In the genomic region with DNA sequence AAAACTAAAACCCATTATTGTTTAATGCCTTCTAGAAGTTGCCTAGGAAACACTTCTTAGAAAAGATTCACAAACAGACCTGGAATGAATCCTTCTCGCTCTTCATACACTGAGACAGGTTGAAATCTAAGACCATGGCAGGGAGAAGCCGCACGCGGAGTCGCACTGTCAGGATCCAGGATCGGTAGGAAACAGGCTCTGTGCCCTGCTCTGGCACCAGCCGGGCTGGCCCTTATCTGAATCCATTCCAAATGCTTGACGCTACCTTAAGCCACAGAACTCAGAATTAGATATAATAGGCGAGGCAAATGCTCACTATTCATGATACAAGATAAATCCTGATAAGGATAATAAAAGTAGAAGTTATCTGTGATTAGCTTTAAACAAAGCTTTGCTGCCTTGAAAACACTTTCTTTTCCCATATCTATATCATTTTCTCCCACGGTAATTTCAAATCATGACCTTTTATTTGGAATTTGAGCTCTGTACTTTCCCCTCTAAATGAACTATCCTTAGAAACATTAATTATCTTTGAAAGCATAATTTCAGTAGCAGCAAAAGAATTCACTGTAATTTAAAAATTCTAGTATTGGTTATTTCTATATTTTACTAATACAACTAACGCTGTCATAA, we compare ENCODE assay signal across 2 cellular contexts.
TF ChIP-seq lines count a peak whose summit lies in the region.

No MANE protein-coding gene starts in this region.

TF ChIP-seq in liver, 16 proteins besides CTCF, POLR2A, EP300 and RAD21 (continued from another document):
- TF ChIP-seq ZBTB33 (IDR thresholded peaks at IDR 0.05) = no peak
- no peak for TF ChIP-seq FOXA1 (IDR thresholded peaks at IDR 0.05)
- TF ChIP-seq YY1 (IDR thresholded peaks at IDR 0.05) = peak; percentile 61
- TF ChIP-seq TAF1 (conservative IDR thresholded peaks at IDR 0.05) = no peak
- TF ChIP-seq JUND (IDR thresholded peaks at IDR 0.05) = no peak
- TF ChIP-seq, protein P1, sequence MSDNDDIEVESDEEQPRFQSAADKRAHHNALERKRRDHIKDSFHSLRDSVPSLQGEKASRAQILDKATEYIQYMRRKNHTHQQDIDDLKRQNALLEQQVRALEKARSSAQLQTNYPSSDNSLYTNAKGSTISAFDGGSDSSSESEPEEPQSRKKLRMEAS (IDR thresholded peaks at IDR 0.05) = peak; percentile 35
- TF ChIP-seq, protein P2, sequence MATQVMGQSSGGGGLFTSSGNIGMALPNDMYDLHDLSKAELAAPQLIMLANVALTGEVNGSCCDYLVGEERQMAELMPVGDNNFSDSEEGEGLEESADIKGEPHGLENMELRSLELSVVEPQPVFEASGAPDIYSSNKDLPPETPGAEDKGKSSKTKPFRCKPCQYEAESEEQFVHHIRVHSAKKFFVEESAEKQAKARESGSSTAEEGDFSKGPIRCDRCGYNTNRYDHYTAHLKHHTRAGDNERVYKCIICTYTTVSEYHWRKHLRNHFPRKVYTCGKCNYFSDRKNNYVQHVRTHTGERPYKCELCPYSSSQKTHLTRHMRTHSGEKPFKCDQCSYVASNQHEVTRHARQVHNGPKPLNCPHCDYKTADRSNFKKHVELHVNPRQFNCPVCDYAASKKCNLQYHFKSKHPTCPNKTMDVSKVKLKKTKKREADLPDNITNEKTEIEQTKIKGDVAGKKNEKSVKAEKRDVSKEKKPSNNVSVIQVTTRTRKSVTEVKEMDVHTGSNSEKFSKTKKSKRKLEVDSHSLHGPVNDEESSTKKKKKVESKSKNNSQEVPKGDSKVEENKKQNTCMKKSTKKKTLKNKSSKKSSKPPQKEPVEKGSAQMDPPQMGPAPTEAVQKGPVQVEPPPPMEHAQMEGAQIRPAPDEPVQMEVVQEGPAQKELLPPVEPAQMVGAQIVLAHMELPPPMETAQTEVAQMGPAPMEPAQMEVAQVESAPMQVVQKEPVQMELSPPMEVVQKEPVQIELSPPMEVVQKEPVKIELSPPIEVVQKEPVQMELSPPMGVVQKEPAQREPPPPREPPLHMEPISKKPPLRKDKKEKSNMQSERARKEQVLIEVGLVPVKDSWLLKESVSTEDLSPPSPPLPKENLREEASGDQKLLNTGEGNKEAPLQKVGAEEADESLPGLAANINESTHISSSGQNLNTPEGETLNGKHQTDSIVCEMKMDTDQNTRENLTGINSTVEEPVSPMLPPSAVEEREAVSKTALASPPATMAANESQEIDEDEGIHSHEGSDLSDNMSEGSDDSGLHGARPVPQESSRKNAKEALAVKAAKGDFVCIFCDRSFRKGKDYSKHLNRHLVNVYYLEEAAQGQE (IDR thresholded peaks at IDR 0.05) = peak; percentile 60
- no peak for TF ChIP-seq GABPA (IDR thresholded peaks at IDR 0.05 in 1 of 2, conservative IDR thresholded peaks at IDR 0.05 in 1 of 2)

TF ChIP-seq in HepG2, 621 proteins besides CTCF, POLR2A, EP300 and RAD21 (continued from another document):
- TF ChIP-seq, protein P3, sequence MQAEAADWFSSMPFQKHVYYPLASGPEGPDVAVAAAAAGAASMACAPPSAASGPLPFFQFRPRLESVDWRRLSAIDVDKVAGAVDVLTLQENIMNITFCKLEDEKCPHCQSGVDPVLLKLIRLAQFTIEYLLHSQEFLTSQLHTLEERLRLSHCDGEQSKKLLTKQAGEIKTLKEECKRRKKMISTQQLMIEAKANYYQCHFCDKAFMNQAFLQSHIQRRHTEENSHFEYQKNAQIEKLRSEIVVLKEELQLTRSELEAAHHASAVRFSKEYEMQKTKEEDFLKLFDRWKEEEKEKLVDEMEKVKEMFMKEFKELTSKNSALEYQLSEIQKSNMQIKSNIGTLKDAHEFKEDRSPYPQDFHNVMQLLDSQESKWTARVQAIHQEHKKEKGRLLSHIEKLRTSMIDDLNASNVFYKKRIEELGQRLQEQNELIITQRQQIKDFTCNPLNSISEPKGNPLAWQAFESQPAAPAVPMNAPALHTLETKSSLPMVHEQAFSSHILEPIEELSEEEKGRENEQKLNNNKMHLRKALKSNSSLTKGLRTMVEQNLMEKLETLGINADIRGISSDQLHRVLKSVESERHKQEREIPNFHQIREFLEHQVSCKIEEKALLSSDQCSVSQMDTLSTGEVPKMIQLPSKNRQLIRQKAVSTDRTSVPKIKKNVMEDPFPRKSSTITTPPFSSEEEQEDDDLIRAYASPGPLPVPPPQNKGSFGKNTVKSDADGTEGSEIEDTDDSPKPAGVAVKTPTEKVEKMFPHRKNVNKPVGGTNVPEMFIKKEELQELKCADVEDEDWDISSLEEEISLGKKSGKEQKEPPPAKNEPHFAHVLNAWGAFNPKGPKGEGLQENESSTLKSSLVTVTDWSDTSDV (CRISPR knock-in tag; IDR thresholded peaks at IDR 0.05) = no peak
- no peak for TF ChIP-seq SIN3A (IDR thresholded peaks at IDR 0.05; ENCODE audit: borderline replicate concordance, low read depth, low read length)
- no peak for TF ChIP-seq ZNF850 (CRISPR knock-in tag; conservative IDR thresholded peaks at IDR 0.05)
- no peak for TF ChIP-seq SRSF4 (IDR thresholded peaks at IDR 0.05; ENCODE audit: low read depth, low read length, poor library complexity, severe bottlenecking)
- TF ChIP-seq ZFP41 (CRISPR knock-in tag; IDR thresholded peaks at IDR 0.05; ENCODE audit: borderline replicate concordance) = no peak
- no peak for TF ChIP-seq NR2F6 (IDR thresholded peaks at IDR 0.05)
- no peak for TF ChIP-seq NR2F6 (CRISPR knock-in tag; IDR thresholded peaks at IDR 0.05)
- TF ChIP-seq LCORL (IDR thresholded peaks at IDR 0.05) = no peak
- no peak for TF ChIP-seq LCORL (CRISPR knock-in tag; IDR thresholded peaks at IDR 0.05)
- no peak for TF ChIP-seq ZNF160 (CRISPR knock-in tag; IDR thresholded peaks at IDR 0.05)
- TF ChIP-seq, protein P4, sequence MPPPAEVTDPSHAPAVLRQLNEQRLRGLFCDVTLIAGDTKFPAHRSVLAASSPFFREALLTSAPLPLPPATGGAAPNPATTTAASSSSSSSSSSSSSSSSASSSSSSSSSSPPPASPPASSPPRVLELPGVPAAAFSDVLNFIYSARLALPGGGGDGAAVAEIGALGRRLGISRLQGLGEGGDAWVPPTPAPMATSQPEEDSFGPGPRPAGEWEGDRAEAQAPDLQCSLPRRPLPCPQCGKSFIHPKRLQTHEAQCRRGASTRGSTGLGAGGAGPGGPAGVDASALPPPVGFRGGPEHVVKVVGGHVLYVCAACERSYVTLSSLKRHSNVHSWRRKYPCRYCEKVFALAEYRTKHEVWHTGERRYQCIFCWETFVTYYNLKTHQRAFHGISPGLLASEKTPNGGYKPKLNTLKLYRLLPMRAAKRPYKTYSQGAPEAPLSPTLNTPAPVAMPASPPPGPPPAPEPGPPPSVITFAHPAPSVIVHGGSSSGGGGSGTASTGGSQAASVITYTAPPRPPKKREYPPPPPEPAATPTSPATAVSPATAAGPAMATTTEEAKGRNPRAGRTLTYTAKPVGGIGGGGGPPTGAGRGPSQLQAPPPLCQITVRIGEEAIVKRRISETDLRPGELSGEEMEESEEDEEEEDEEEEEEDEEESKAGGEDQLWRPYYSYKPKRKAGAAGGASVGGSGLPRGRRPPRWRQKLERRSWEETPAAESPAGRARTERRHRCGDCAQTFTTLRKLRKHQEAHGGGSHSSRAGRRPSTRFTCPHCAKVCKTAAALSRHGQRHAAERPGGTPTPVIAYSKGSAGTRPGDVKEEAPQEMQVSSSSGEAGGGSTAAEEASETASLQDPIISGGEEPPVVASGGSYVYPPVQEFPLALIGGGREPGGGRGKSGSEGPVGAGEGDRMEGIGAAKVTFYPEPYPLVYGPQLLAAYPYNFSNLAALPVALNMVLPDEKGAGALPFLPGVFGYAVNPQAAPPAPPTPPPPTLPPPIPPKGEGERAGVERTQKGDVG (CRISPR knock-in tag; IDR thresholded peaks at IDR 0.05; ENCODE audit: borderline replicate concordance) = no peak
- TF ChIP-seq, protein P5, sequence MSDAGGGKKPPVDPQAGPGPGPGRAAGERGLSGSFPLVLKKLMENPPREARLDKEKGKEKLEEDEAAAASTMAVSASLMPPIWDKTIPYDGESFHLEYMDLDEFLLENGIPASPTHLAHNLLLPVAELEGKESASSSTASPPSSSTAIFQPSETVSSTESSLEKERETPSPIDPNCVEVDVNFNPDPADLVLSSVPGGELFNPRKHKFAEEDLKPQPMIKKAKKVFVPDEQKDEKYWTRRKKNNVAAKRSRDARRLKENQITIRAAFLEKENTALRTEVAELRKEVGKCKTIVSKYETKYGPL (CRISPR knock-in tag; IDR thresholded peaks at IDR 0.05) = no peak
- TF ChIP-seq, protein P6, sequence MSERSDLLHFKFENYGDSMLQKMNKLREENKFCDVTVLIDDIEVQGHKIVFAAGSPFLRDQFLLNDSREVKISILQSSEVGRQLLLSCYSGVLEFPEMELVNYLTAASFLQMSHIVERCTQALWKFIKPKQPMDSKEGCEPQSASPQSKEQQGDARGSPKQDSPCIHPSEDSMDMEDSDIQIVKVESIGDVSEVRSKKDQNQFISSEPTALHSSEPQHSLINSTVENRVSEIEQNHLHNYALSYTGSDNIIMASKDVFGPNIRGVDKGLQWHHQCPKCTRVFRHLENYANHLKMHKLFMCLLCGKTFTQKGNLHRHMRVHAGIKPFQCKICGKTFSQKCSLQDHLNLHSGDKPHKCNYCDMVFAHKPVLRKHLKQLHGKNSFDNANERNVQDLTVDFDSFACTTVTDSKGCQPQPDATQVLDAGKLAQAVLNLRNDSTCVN (CRISPR knock-in tag; IDR thresholded peaks at IDR 0.05; ENCODE audit: borderline replicate concordance) = no peak
